Comparison of ENCODE assay signal across 1 cellular context in the genomic region with DNA sequence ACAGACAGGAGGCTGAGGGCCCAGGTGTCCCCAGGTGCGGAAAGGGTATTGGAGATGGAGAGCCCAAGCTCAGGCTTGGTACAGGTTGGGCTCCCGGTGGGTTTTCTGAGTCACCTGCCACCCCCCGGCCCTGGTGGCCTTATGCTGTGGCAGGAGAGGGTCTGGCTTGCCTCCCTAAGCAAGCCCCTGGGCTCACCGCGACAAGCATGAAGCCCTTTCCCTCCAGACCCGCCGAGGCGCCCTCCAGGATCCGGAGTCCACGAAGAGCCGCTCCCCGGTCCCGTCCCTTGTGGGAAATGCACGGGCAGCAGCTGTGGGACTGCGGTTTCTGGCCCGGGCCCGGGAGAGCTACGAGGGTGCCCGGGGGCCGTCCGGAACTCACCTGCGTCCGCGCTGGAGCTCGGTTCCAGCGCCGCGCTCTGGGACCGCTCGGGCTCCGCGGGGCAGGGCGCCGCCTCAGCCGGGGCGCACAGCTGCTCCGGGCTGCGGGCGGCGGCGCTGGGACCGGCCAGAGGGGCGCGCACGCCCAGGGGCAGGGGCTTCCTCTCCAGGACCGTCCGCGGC.
TF ChIP-seq lines count a peak whose summit lies in the region.

No MANE protein-coding gene starts in this region.

TF ChIP-seq in IMR-90, 13 proteins besides CTCF, POLR2A, EP300 and RAD21 (continued from another document):
- TF ChIP-seq SMC3 (IDR thresholded peaks at IDR 0.05; ENCODE audit: low read depth, low read length), result no peak
- no peak for TF ChIP-seq MAFK (IDR thresholded peaks at IDR 0.05; ENCODE audit: low read depth, low read length)
- TF ChIP-seq MXI1 (IDR thresholded peaks at IDR 0.05; ENCODE audit: borderline replicate concordance, low read depth, low read length), result no peak
- no peak for TF ChIP-seq ELK1 (IDR thresholded peaks at IDR 0.05; ENCODE audit: borderline replicate concordance, low read depth, low read length)
- no peak for TF ChIP-seq CHD1 (IDR thresholded peaks at IDR 0.05; ENCODE audit: low read depth, low read length)
- TF ChIP-seq BHLHE40 (IDR thresholded peaks at IDR 0.05; ENCODE audit: low read depth, low read length), result no peak
- no peak for TF ChIP-seq CEBPB (IDR thresholded peaks at IDR 0.05; ENCODE audit: low read depth, low read length)
- TF ChIP-seq NFE2L2 (IDR thresholded peaks at IDR 0.05; ENCODE audit: low read depth, low read length), result no peak
- TF ChIP-seq, protein P1, sequence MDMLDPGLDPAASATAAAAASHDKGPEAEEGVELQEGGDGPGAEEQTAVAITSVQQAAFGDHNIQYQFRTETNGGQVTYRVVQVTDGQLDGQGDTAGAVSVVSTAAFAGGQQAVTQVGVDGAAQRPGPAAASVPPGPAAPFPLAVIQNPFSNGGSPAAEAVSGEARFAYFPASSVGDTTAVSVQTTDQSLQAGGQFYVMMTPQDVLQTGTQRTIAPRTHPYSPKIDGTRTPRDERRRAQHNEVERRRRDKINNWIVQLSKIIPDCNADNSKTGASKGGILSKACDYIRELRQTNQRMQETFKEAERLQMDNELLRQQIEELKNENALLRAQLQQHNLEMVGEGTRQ (IDR thresholded peaks at IDR 0.05; ENCODE audit: low read depth, low read length), result no peak
